ENCODE assay signal across 20 cellular contexts in genomic region chr22:24984122-24984521, GRCh38. TPM values are rescaled to one million over a fixed set of nuclear protein-coding genes. Genes with fewer than 3 reads are reported as not detected.
A peak's percentile ranks its signal among the peaks of the same experiment; 100 is the strongest.
DNase-seq lines count a peak whose midpoint lies in the region; ATAC-seq, FAIRE-seq and TF ChIP-seq lines count a peak whose summit lies in the region.
"Had no signal": no experiment of that assay in that cellular context is flagged by ENCODE, and none has a peak within 500 bp of the region (broad histone marks: within the 10 kb centered on the region; RNA-seq: fewer than 3 reads in every experiment).

No MANE protein-coding gene starts in this region.

- H3K27me3 ChIP-seq in H1 (replicated peaks in 1 of 4; ENCODE audit: control insufficient read depth in 3 of 4, extremely low read depth in 1 of 4, insufficient read depth in 3 of 4, low read length in 3 of 4), result no peaks in the 10 kb centered on the region
- H3K27me3 ChIP-seq in neural progenitor cell, result no peaks in the 10 kb centered on the region
- no peaks in the 10 kb centered on the region for H3K27me3 ChIP-seq in PC-9 (ENCODE audit: insufficient read depth, low read depth)

- DNase-seq in natural killer cell (no peak), H1 (ENCODE audit: low read depth in 1 of 2, low spot score in 2 of 2) (no peak), neural progenitor cell (ENCODE audit: low spot score) (no peak), NCI-H226 (no peak), PC-9 (no peak)
- no peak for DNase-seq in natural killer cell treated with Interleukin-12 subunit alpha and Interleukin-12 subunit beta and Interleukin-15 and Interleukin-18, amount 100 ng/mL, for 72 hours (ENCODE audit: low spot score)
- no peak for DNase-seq in activated naive CD8-positive, alpha-beta T cell treated with anti-CD3 and anti-CD28 coated beads, Interleukin-2, amount 50 U/mL, for 24 hours
- DNase-seq: DMS 273 treated with DMSO at 0.1 percent for 48 hours, GDM1, GM23248, KBM-7, NCI-H1436 treated with DMSO at 0.1 percent for 48 hours, NCI-H2029 treated with DMSO at 0.1 percent for 48 hours, NCI-H2171 treated with DMSO at 0.1 percent for 48 hours, NCI-H510A treated with DMSO at 0.1 percent for 48 hours, NCI-H82, SHP77 treated with DMSO at 0.1 percent for 48 hours had no signal

- H4K20me1 ChIP-seq in H1 (replicated peaks in 1 of 2; ENCODE audit: control insufficient read depth in 1 of 2, insufficient read depth in 2 of 2, low read length in 2 of 2) (no peaks in the 10 kb centered on the region), neural progenitor cell (ENCODE audit: low read depth) (peaks cover 71% of the 10 kb centered on the region), PC-9 (ENCODE audit: insufficient read depth) (no peaks in the 10 kb centered on the region)

- TF ChIP-seq CTCF in natural killer cell (IDR thresholded peaks at IDR 0.05), result no peak
- no peak for TF ChIP-seq CTCF in H1 (IDR thresholded peaks at IDR 0.05; ENCODE audit: control extremely low read depth in 1 of 3, insufficient read depth in 1 of 3, low read depth in 1 of 3, low read length in 3 of 3)
- no peak for TF ChIP-seq CTCF in neural progenitor cell (IDR thresholded peaks at IDR 0.05)
- TF ChIP-seq CTCF in PC-9 (conservative IDR thresholded peaks at IDR 0.05), result no peak

- H3K27ac ChIP-seq in H1 (ENCODE audit: low read depth, low read length) (no peak overlapping the region), neural progenitor cell (peak overlapping the region; percentile 84), PC-9 (no peak overlapping the region)
- H3K27ac ChIP-seq: C4-2B, GM23248 had no signal

- FAIRE-seq in H1 (lab: Jason Lieb, UNC), result no peak
- FAIRE-seq: GM12878 had no signal

- no peak overlapping the region for H3K27ac Mint-ChIP-seq in natural killer cell
- no peak overlapping the region for H3K27ac Mint-ChIP-seq in natural killer cell treated with Interleukin-12 subunit alpha and Interleukin-12 subunit beta and Interleukin-15 and Interleukin-18, amount 100 ng/mL, for 72 hours
- H3K27ac Mint-ChIP-seq in neural progenitor cell, result peak overlapping the region; percentile 25
- H3K27ac Mint-ChIP-seq in activated naive CD8-positive, alpha-beta T cell treated with anti-CD3 and anti-CD28 coated beads, Interleukin-2, amount 50 U/mL, for 24 hours, result no peak overlapping the region

- H3K4me1 ChIP-seq in H1 (replicated peaks in 1 of 4; ENCODE audit: control insufficient read depth in 3 of 4, insufficient read depth in 4 of 4, low read length in 3 of 4) (peaks cover 0 to 4% (median 1%) of the 10 kb centered on the region in 4 experiments; a peak in 4 of 7 replicates), neural progenitor cell (peaks cover 35% of the 10 kb centered on the region), PC-9 (replicated peaks; ENCODE audit: insufficient read depth) (no peaks in the 10 kb centered on the region)

- H4K8ac ChIP-seq in H1 (ENCODE audit: extremely low read depth, insufficient read depth, low read length), result no peak overlapping the region

- H3K79me2 ChIP-seq in H1 (ENCODE audit: control insufficient read depth in 1 of 2, insufficient read depth in 2 of 2, low read length in 2 of 2) (peaks cover 0 to 8% of the 10 kb centered on the region in 2 experiments; a peak in 1 of 4 replicates), neural progenitor cell (ENCODE audit: low read depth) (peaks cover 85% of the 10 kb centered on the region), PC-9 (ENCODE audit: low read depth) (peaks cover 12% of the 10 kb centered on the region)

- H3K9ac ChIP-seq in H1 (replicated peaks in 1 of 4; ENCODE audit: extremely low read depth in 1 of 4, low read depth in 3 of 4, low read length in 3 of 4), result no peak overlapping the region
- H3K9ac ChIP-seq in neural progenitor cell, result no peak overlapping the region
- H3K9ac ChIP-seq: GM23248 had no signal

- WGBS in H1 (ENCODE audit: extremely low coverage in 1 of 2, insufficient coverage in 1 of 2, insufficient read length in 1 of 2, insufficient replicate concordance in 2 of 2, low coverage in 1 of 2, low lambda C conversion rate in 2 of 2, missing lambda C conversion rate in 1 of 2), 2 experiments, result 100% methylated on average over 1 of the region's 1 CpG; no CpG with 5 or more reads in 1 of the 2 experiments

- no peak overlapping the region for H2BK12ac ChIP-seq in H1 (ENCODE audit: low read depth, low read length)

- peak overlapping the region; percentile 31; the same call in 1 of the 2 replicates for H2BK15ac ChIP-seq in H1 (ENCODE audit: low read length)

- TF ChIP-seq POLR2A in H1 (IDR thresholded peaks at IDR 0.05; ENCODE audit: control extremely low read depth in 1 of 2, low read depth in 2 of 2, low read length in 2 of 2), result no peak

- no peak overlapping the region for H4K91ac ChIP-seq in H1 (replicated peaks; ENCODE audit: insufficient read length, low read length)

- H3K9me3 Mint-ChIP-seq in natural killer cell (no peaks in the 10 kb centered on the region), neural progenitor cell (peaks cover 7% of the 10 kb centered on the region)
- no peaks in the 10 kb centered on the region for H3K9me3 Mint-ChIP-seq in natural killer cell treated with Interleukin-12 subunit alpha and Interleukin-12 subunit beta and Interleukin-15 and Interleukin-18, amount 100 ng/mL, for 72 hours
- H3K9me3 Mint-ChIP-seq in activated naive CD8-positive, alpha-beta T cell treated with anti-CD3 and anti-CD28 coated beads, Interleukin-2, amount 50 U/mL, for 24 hours, result no peaks in the 10 kb centered on the region

- no peak overlapping the region for H3K4me3 ChIP-seq in H1 (ENCODE audit: extremely low read depth in 1 of 4, insufficient read depth in 2 of 4, low read depth in 3 of 4, low read length in 4 of 4)
- H3K4me3 ChIP-seq in neural progenitor cell, result no peak overlapping the region
- no peak overlapping the region for H3K4me3 ChIP-seq in PC-9
- H3K4me3 ChIP-seq: GM12878, GM23248 had no signal

- TF ChIP-seq EP300 in H1 (IDR thresholded peaks at IDR 0.05; ENCODE audit: borderline replicate concordance in 1 of 2, low read depth in 2 of 2, low read length in 2 of 2), result no peak

- no peaks in the 10 kb centered on the region for H3K9me2 ChIP-seq in PC-9 (ENCODE audit: insufficient read depth)

- no peak for TF ChIP-seq RAD21 in H1 (IDR thresholded peaks at IDR 0.05 in 1 of 2, conservative IDR thresholded peaks at IDR 0.05 in 1 of 2; ENCODE audit: low read depth in 2 of 2, low read length in 2 of 2)

- no peak overlapping the region for H4K5ac ChIP-seq in H1 (ENCODE audit: insufficient read length, low read depth, low read length)

- no peak overlapping the region for H2BK120ac ChIP-seq in H1 (replicated peaks; ENCODE audit: low read depth, low read length)

- H3K23ac ChIP-seq in H1 (ENCODE audit: insufficient read length), result no peak overlapping the region

- CTCF ChIA-PET in H1 (lab: Charles Lee; ENCODE audit: partially characterized antibody), result interaction anchor here (0.7 to 5.7 kb wide), 8 partner anchors 11 to 67 kb away, joined by 3 to 26 read pairs (median 4); no protein-coding TSS in a partner anchor
- CTCF ChIA-PET in PC-9 (lab: Charles Lee), result no interaction called here

- no peak overlapping the region for H3K4ac ChIP-seq in H1 (replicated peaks; ENCODE audit: insufficient read length, low read depth, low read length)

- H3K36me3 Mint-ChIP-seq in natural killer cell (no peaks in the 10 kb centered on the region), neural progenitor cell (peaks cover 2% of the 10 kb centered on the region)
- H3K36me3 Mint-ChIP-seq in natural killer cell treated with Interleukin-12 subunit alpha and Interleukin-12 subunit beta and Interleukin-15 and Interleukin-18, amount 100 ng/mL, for 72 hours, result no peaks in the 10 kb centered on the region
- H3K36me3 Mint-ChIP-seq in activated naive CD8-positive, alpha-beta T cell treated with anti-CD3 and anti-CD28 coated beads, Interleukin-2, amount 50 U/mL, for 24 hours (ENCODE audit: low read depth), result no peaks in the 10 kb centered on the region

- POLR2A ChIA-PET in H1 (lab: Charles Lee; ENCODE audit: partially characterized antibody) (interaction anchor here (0.6 to 1.8 kb wide), 3 partner anchors 13 to 63 kb away, joined by 3 to 4 read pairs (median 3); no protein-coding TSS in a partner anchor), PC-9 (lab: Charles Lee; ENCODE audit: unreplicated experiment) (interaction anchor here (0.7 kb wide), 1 partner anchor 40 kb away, joined by 3 read pairs; no protein-coding TSS in a partner anchor)

- peaks cover 37% of the 10 kb centered on the region for H3F3A ChIP-seq in neural progenitor cell (ENCODE audit: low read depth)
- no peaks in the 10 kb centered on the region for H3F3A ChIP-seq in PC-9 (ENCODE audit: insufficient read depth, low read depth)

- no peak overlapping the region for H3K56ac ChIP-seq in H1 (replicated peaks; ENCODE audit: insufficient read length, low read depth, low read length)

- no peak overlapping the region for H3K4me2 ChIP-seq in H1 (ENCODE audit: insufficient read depth in 1 of 2, low read depth in 2 of 2, low read length in 2 of 2)
- peak overlapping the region; percentile 67 for H3K4me2 ChIP-seq in neural progenitor cell
- no peak overlapping the region for H3K4me2 ChIP-seq in PC-9

- H2AK5ac ChIP-seq in H1 (ENCODE audit: low read depth, low read length), result no peak overlapping the region

- H2BK5ac ChIP-seq in H1 (ENCODE audit: low read depth, low read length), result no peak overlapping the region

- intact Hi-C loops in natural killer cell (cut with micrococcal nuclease) (no loop called here), PC-9 (cut with micrococcal nuclease; ENCODE audit: unreplicated experiment) (no loop called here)

- H3K9me3 ChIP-seq in H1 (ENCODE audit: insufficient read depth in 2 of 2, low read depth in 1 of 2, low read length in 1 of 2), result no peaks in the 10 kb centered on the region
- H3K9me3 ChIP-seq in neural progenitor cell (ENCODE audit: low read depth), result no peaks in the 10 kb centered on the region
- no peaks in the 10 kb centered on the region for H3K9me3 ChIP-seq in PC-9 (ENCODE audit: insufficient read depth, low read depth)

- ATAC-seq in natural killer cell, result no peak
- no peak for ATAC-seq in natural killer cell treated with Interleukin-12 subunit alpha and Interleukin-12 subunit beta and Interleukin-15 and Interleukin-18, amount 100 ng/mL, for 72 hours
- no peak for ATAC-seq in activated naive CD8-positive, alpha-beta T cell treated with anti-CD3 and anti-CD28 coated beads, Interleukin-2, amount 50 U/mL, for 24 hours
- ATAC-seq: GM12878, Panc1 had no signal

- peaks cover 2% of the 10 kb centered on the region; the same call in 1 of the 2 replicates for H3K23me2 ChIP-seq in H1 (ENCODE audit: low read depth, low read length)

- no TSS peak for BruUV-seq in PC-9 (replicated peaks; lab: Mats Ljungman, UMichigan)

- H3K27me3 Mint-ChIP-seq in natural killer cell (ENCODE audit: low read depth in 2 of 2) (peaks cover 2 to 5% of the 10 kb centered on the region in 2 donors), neural progenitor cell (ENCODE audit: insufficient read depth, low read depth) (peaks cover 4% of the 10 kb centered on the region)
- peaks cover 5 to 7% of the 10 kb centered on the region in 2 donors for H3K27me3 Mint-ChIP-seq in natural killer cell treated with Interleukin-12 subunit alpha and Interleukin-12 subunit beta and Interleukin-15 and Interleukin-18, amount 100 ng/mL, for 72 hours
- peaks cover 18% of the 10 kb centered on the region for H3K27me3 Mint-ChIP-seq in activated naive CD8-positive, alpha-beta T cell treated with anti-CD3 and anti-CD28 coated beads, Interleukin-2, amount 50 U/mL, for 24 hours

- no peak overlapping the region for H3K14ac ChIP-seq in H1 (ENCODE audit: insufficient read length)

- no peaks in the 10 kb centered on the region; the same call in none of the 2 replicates for H3K79me1 ChIP-seq in H1 (ENCODE audit: low read depth, low read length)

- H3K36me3 ChIP-seq in H1 (ENCODE audit: control insufficient read depth in 2 of 4, insufficient read depth in 4 of 4, low read length in 3 of 4) (no peaks in the 10 kb centered on the region), neural progenitor cell (no peaks in the 10 kb centered on the region), PC-9 (ENCODE audit: low read depth) (peaks cover 2% of the 10 kb centered on the region; the same call in 1 of the 2 replicates)

- H3K18ac ChIP-seq in H1 (ENCODE audit: extremely low read depth, low read length), result peak overlapping the region; percentile 38; the same call in 1 of the 2 replicates

- H2AFZ ChIP-seq in H1 (ENCODE audit: low read length) (no peak overlapping the region), neural progenitor cell (replicated peaks) (no peak overlapping the region), PC-9 (no peak overlapping the region)
- H2AFZ ChIP-seq: GM23248 had no signal

- H3K4me1 Mint-ChIP-seq in natural killer cell, result peaks cover 20 to 23% of the 10 kb centered on the region in 2 donors
- H3K4me1 Mint-ChIP-seq in natural killer cell treated with Interleukin-12 subunit alpha and Interleukin-12 subunit beta and Interleukin-15 and Interleukin-18, amount 100 ng/mL, for 72 hours (ENCODE audit: low read depth in 2 of 2), result peaks cover 8 to 9% of the 10 kb centered on the region in 2 donors
- peaks cover 45% of the 10 kb centered on the region for H3K4me1 Mint-ChIP-seq in neural progenitor cell
- H3K4me1 Mint-ChIP-seq in activated naive CD8-positive, alpha-beta T cell treated with anti-CD3 and anti-CD28 coated beads, Interleukin-2, amount 50 U/mL, for 24 hours, result peaks cover 5% of the 10 kb centered on the region

- peak overlapping the region; percentile 25 for H3K4me3 Mint-ChIP-seq in natural killer cell
- no peak overlapping the region for H3K4me3 Mint-ChIP-seq in natural killer cell treated with Interleukin-12 subunit alpha and Interleukin-12 subunit beta and Interleukin-15 and Interleukin-18, amount 100 ng/mL, for 72 hours
- no peak overlapping the region for H3K4me3 Mint-ChIP-seq in neural progenitor cell
- H3K4me3 Mint-ChIP-seq in activated naive CD8-positive, alpha-beta T cell treated with anti-CD3 and anti-CD28 coated beads, Interleukin-2, amount 50 U/mL, for 24 hours, result no peak overlapping the region

- peak overlapping the region; percentile 80; the same call in 1 of the 2 replicates for H2BK20ac ChIP-seq in H1 (ENCODE audit: low read length)

RNA-seq across cellular contexts. Expression of gene KIAA1671, which starts 31.6 kb away (rescaled TPM):
- total RNA-seq in natural killer cell, result 10 to 100 TPM in 1 of 3 donors, 1 to 10 TPM in 2; 3.6 to 24.0 (median 7.3) TPM
- 10 to 100 TPM; 11.7 to 21.3 TPM for total RNA-seq in natural killer cell treated with Interleukin-12 subunit alpha and Interleukin-12 subunit beta and Interleukin-15 and Interleukin-18, amount 100 ng/mL, for 72 hours
- 22.6 and 23.9 TPM in 2 replicates for total RNA-seq in H1 (2021; fragmentation: NEBNext Ultra II Directional; extraction: Animal tissue kit (Norgen Biotek cat#: 25700))
- polyA plus RNA-seq in H1 (2011; rRNA removed), result 5.9 and 6.4 TPM in 2 replicates
- 5.4 TPM for polyA plus RNA-seq in H1 (2011; cell fraction: cytosol; rRNA removed)
- polyA plus RNA-seq in H1 (2011; cell fraction: nucleus; rRNA removed), result 9.8 TPM
- 8.0 to 11.3 TPM (median 9.2 TPM) in 4 replicates for polyA plus RNA-seq in H1 (2012, experiment 1 of 2)
- polyA plus RNA-seq in H1 (2012, experiment 2 of 2), result 2.7 TPM
- 10.4 TPM for polyA plus RNA-seq in H1 (2013, experiment 1 of 2)
- 10.1 TPM for polyA plus RNA-seq in H1 (2013, experiment 2 of 2)
- polyA minus RNA-seq in H1 (2011; rRNA and poly(A)+ RNA removed), result 16.1 and 18.8 TPM in 2 replicates
- polyA minus RNA-seq in H1 (2011; cell fraction: cytosol; rRNA and poly(A)+ RNA removed), result 11.6 TPM
- polyA minus RNA-seq in H1 (2011; cell fraction: nucleus; rRNA and poly(A)+ RNA removed), result 19.4 TPM
- 17.3 and 24.2 TPM in 2 replicates for total RNA-seq in neural progenitor cell (ENCODE audit: low replicate concordance)
- total RNA-seq in PC-9 (2021), result 44.3 and 47.7 TPM in 2 replicates

RNA-seq across cellular contexts. Expression of gene LHFPL7, which starts 37.6 kb away (rescaled TPM):
- total RNA-seq in natural killer cell (not detected), neural progenitor cell (ENCODE audit: low replicate concordance) (not detected in 2 replicates), PC-9 (2021) (not detected in 2 replicates)
- not detected for total RNA-seq in natural killer cell treated with Interleukin-12 subunit alpha and Interleukin-12 subunit beta and Interleukin-15 and Interleukin-18, amount 100 ng/mL, for 72 hours
- not detected in 2 replicates for total RNA-seq in H1 (2021; fragmentation: NEBNext Ultra II Directional; extraction: Animal tissue kit (Norgen Biotek cat#: 25700))
- polyA plus RNA-seq in H1 (2011; rRNA removed), result not detected in 2 replicates
- not detected for polyA plus RNA-seq in H1 (2011; cell fraction: cytosol; rRNA removed)
- polyA plus RNA-seq in H1 (2011; cell fraction: nucleus; rRNA removed), result not detected
- not detected in 4 replicates for polyA plus RNA-seq in H1 (2012, experiment 1 of 2)
- not detected for polyA plus RNA-seq in H1 (2012, experiment 2 of 2)
- polyA plus RNA-seq in H1 (2013, experiment 1 of 2), result not detected
- not detected for polyA plus RNA-seq in H1 (2013, experiment 2 of 2)
- not detected in 2 replicates for polyA minus RNA-seq in H1 (2011; rRNA and poly(A)+ RNA removed)
- not detected for polyA minus RNA-seq in H1 (2011; cell fraction: cytosol; rRNA and poly(A)+ RNA removed)
- not detected for polyA minus RNA-seq in H1 (2011; cell fraction: nucleus; rRNA and poly(A)+ RNA removed)
- total RNA-seq: GM12878, GM23248 had no signal
- polyA plus RNA-seq: GM12878, GM23248 had no signal
